31 cellular contexts compared by ENCODE assay signal in genomic region chrX:37757082-37757481, GRCh38. TPM values are rescaled to one million over a fixed set of nuclear protein-coding genes. Genes with fewer than 3 reads are reported as not detected.
"Had no signal": no experiment of that assay in that cellular context is flagged by ENCODE, and none has a peak within 500 bp of the region (broad histone marks: within the 10 kb centered on the region; RNA-seq: fewer than 3 reads in every experiment).

No MANE protein-coding gene starts in this region.

- H3K27me3 ChIP-seq: pancreas, sigmoid colon, uterus had no signal

- H3K27ac ChIP-seq: pancreas, prostate gland, sigmoid colon, uterus, WERI-Rb-1 had no signal

- H3K4me3 ChIP-seq: pancreas, prostate gland, sigmoid colon, uterus had no signal

- H3K9me3 ChIP-seq: pancreas, prostate gland, sigmoid colon, uterus had no signal

- H3K4me1 ChIP-seq: pancreas, prostate gland, sigmoid colon, uterus had no signal

- ATAC-seq: activated CD4-positive, CD25-positive, alpha-beta regulatory T cell treated with anti-CD3 and anti-CD28 coated beads, Interleukin-2, amount 50 U/mL, for 24 hours; activated naive CD4-positive, alpha-beta T cell treated with anti-CD3 and anti-CD28 coated beads, Interleukin-2, amount 50 U/mL, for 72 hours; activated T-helper 17 cell treated with anti-CD3 and anti-CD28 coated beads, Interleukin-2, amount 50 U/mL, for 72 hours; naive thymus-derived CD4-positive, alpha-beta T cell; pancreas; stimulated activated effector memory CD8-positive, alpha-beta T cell treated with anti-CD3 and anti-CD28 coated beads, Interleukin-12 subunit alpha, Interleukin-12 subunit beta, amount 100 ng/mL, for 72 hours; stimulated activated naive CD8-positive, alpha-beta T cell treated with anti-CD3 and anti-CD28 coated beads, Interleukin-15, amount 100 ng/mL, for 72 hours had no signal

- H3K36me3 ChIP-seq: pancreas, prostate gland, sigmoid colon, uterus, WERI-Rb-1 had no signal

- DNase-seq: activated CD4-positive, alpha-beta memory T cell treated with anti-CD3 and anti-CD28 coated beads for 36 hours; activated CD4-positive, alpha-beta T cell treated with anti-CD3 and anti-CD28 coated beads for 48 hours; activated CD8-positive, alpha-beta memory T cell treated with anti-CD3 and anti-CD28 coated beads, Interleukin-2, amount 50 U/mL, for 4 hours; activated gamma-delta T cell treated with Interleukin-2 at 50 U/mL for 16 hours; activated T-cell treated with anti-CD3 and anti-CD28 coated beads, Interleukin-2, amount 50 U/mL, for 24 hours; amniotic stem cell; caudate nucleus; cortex of kidney; head of caudate nucleus; hippocampal formation; immature natural killer cell; midbrain; naive thymus-derived CD4-positive, alpha-beta T cell; nucleus accumbens; pancreas; sigmoid colon; small intestine; stimulated activated CD4-positive, alpha-beta T cell treated with anti-CD3 and anti-CD28 coated beads, Interleukin-4, amount 100 ng/mL, for 24 hours; stimulated activated naive CD8-positive, alpha-beta T cell treated with anti-CD3 and anti-CD28 coated beads, Interleukin-15, amount 100 ng/mL, for 72 hours; substantia nigra; T-helper 9 cell; uterus; WERI-Rb-1 had no signal

RNA-seq across cellular contexts. Expression of gene CYBB, which starts 22.8 kb away (rescaled TPM):
- total RNA-seq: activated CD4-positive, alpha-beta memory T cell treated with anti-CD3 and anti-CD28 coated beads for 36 hours; activated CD8-positive, alpha-beta memory T cell treated with anti-CD3 and anti-CD28 coated beads for 36 hours; chondrocyte; endothelial cell of umbilical vein had no signal
